In the genomic region with DNA sequence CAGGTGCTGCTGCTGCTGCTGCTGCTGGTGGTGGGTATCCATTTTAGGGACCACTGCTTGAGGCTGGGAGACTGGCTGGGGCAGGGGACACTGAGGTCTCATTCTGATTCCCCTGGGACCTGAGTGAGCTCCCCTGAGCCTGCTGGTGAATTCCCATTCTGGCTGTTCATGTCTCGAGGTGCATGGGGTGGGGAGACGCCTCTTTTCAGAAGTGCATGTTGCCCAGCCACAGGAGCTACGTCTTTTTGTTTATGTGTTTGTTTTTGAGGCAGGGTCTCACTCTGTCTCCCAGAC, we compare ENCODE assay signal across 17 cellular contexts.
DNase-seq lines count a peak whose midpoint lies in the region; ATAC-seq and TF ChIP-seq lines count a peak whose summit lies in the region.
"Had no signal": no experiment of that assay in that cellular context is flagged by ENCODE, and none has a peak within 500 bp of the region (broad histone marks: within the 10 kb centered on the region; RNA-seq: fewer than 3 reads in every experiment).

No MANE protein-coding gene starts in this region.

- H3K14ac ChIP-seq in trophoblast cell (ENCODE audit: low read length), result no peak overlapping the region

- H3K4ac ChIP-seq in trophoblast cell (ENCODE audit: low read depth, low read length), result no peak overlapping the region

- H4K12ac ChIP-seq in trophoblast cell (ENCODE audit: low read depth, low read length), result no peak overlapping the region

- no peaks in the 10 kb centered on the region for H3K79me2 ChIP-seq in trophoblast cell (ENCODE audit: control insufficient read depth, insufficient read depth, low read length, poor library complexity)

- H3K9ac ChIP-seq in BLaER1 (no peak overlapping the region), trophoblast cell (ENCODE audit: low read length) (no peak overlapping the region)

- no peak overlapping the region for H2AFZ ChIP-seq in trophoblast cell (ENCODE audit: insufficient read depth, low read length, poor library complexity)

- H2BK120ac ChIP-seq in trophoblast cell (ENCODE audit: insufficient read depth, low read length, poor library complexity), result peak overlapping the region; percentile 9

- peaks cover 50% of the 10 kb centered on the region for H3K4me1 ChIP-seq in BLaER1
- H3K4me1 ChIP-seq in Caco-2, result peaks cover 45% of the 10 kb centered on the region
- peaks cover 34 to 48% of the 10 kb centered on the region in 2 experiments for H3K4me1 ChIP-seq in trophoblast cell (ENCODE audit: control insufficient read depth in 1 of 2, insufficient read depth in 2 of 2, low read length in 2 of 2)

- H2BK12ac ChIP-seq in trophoblast cell (ENCODE audit: low read length), result peak overlapping the region; percentile 39

- TF ChIP-seq CTCF in Caco-2 (IDR thresholded peaks at IDR 0.05; ENCODE audit: insufficient read depth in 1 of 2, low read depth in 1 of 2, low read length in 1 of 2, severe bottlenecking in 1 of 2, unreplicated experiment in 1 of 2), result no peak
- TF ChIP-seq CTCF in dorsolateral prefrontal cortex (IDR thresholded peaks at IDR 0.05 in 54 of 56, conservative IDR thresholded peaks at IDR 0.05 in 2 of 56; ENCODE audit: low read depth in 1 of 56, partially characterized antibody in 56 of 56), result no peak

- WGBS in trophoblast cell (ENCODE audit: extremely low coverage, insufficient coverage, insufficient read length), result no CpG with 5 or more reads among the region's 3 CpGs

- H3K27me3 Mint-ChIP-seq in Caco-2 (ENCODE audit: insufficient read depth, unreplicated experiment), result no peaks in the 10 kb centered on the region
- H3K27me3 Mint-ChIP-seq: CD4-positive, alpha-beta T cell had no signal

- no peak overlapping the region for H3K4me3 ChIP-seq in BLaER1
- no peak overlapping the region for H3K4me3 ChIP-seq in Caco-2 (ENCODE audit: low read depth, low read length)
- no peak overlapping the region for H3K4me3 ChIP-seq in dorsolateral prefrontal cortex
- no peak overlapping the region for H3K4me3 ChIP-seq in trophoblast cell (ENCODE audit: low read depth, low read length)

- no peak overlapping the region for H3K23ac ChIP-seq in trophoblast cell (ENCODE audit: low read length)

- ATAC-seq in HG03521 (IDR thresholded peaks at IDR 0.05; ENCODE audit: unreplicated experiment), result no peak
- ATAC-seq: HCT116, HepG2 had no signal

- peak overlapping the region; percentile 47 for H4K91ac ChIP-seq in trophoblast cell (ENCODE audit: low read depth, low read length)

- CTCF ChIA-PET in Caco-2 (lab: Charles Lee), result no interaction called here

- H3K36me3 ChIP-seq in BLaER1 (no peaks in the 10 kb centered on the region), Caco-2 (ENCODE audit: control insufficient read depth, insufficient read depth, low read length) (no peaks in the 10 kb centered on the region), trophoblast cell (ENCODE audit: control insufficient read depth in 1 of 2, insufficient read depth in 2 of 2, low read length in 2 of 2) (no peaks in the 10 kb centered on the region)

- no peak overlapping the region for H3K18ac ChIP-seq in trophoblast cell (ENCODE audit: low read length)

- H2BK5ac ChIP-seq in trophoblast cell (ENCODE audit: low read depth, low read length, poor library complexity), result no peak overlapping the region

- DNase-seq in Caco-2 (no peak), dorsolateral prefrontal cortex (no peak), trophoblast cell (no peak), KG1 (lab: John Stamatoyannopoulos, UW) (no peak), MV-4-11 (lab: John Stamatoyannopoulos, UW) (no peak)
- DNase-seq: CD4-positive, alpha-beta T cell; GDM1; GOT3; H7; HFFc6 had no signal

- peak overlapping the region; percentile 18 for H2AK5ac ChIP-seq in trophoblast cell (ENCODE audit: low read length)

- no peaks in the 10 kb centered on the region for H3K9me3 ChIP-seq in BLaER1
- no peaks in the 10 kb centered on the region for H3K9me3 ChIP-seq in Caco-2
- no peaks in the 10 kb centered on the region for H3K9me3 ChIP-seq in trophoblast cell (ENCODE audit: insufficient read depth, low read depth, low read length)

- no peak overlapping the region for H3K4me3 Mint-ChIP-seq in Caco-2 (ENCODE audit: unreplicated experiment)
- H3K4me3 Mint-ChIP-seq: B cell; CD4-positive, alpha-beta T cell; HFFc6; IgD-negative memory B cell had no signal

- H4K8ac ChIP-seq in trophoblast cell (ENCODE audit: low read depth, low read length), result no peak overlapping the region

- H3K79me1 ChIP-seq in trophoblast cell (ENCODE audit: low read length), result peaks cover 20% of the 10 kb centered on the region

- H3K36me3 Mint-ChIP-seq in Caco-2 (ENCODE audit: insufficient read depth, unreplicated experiment), result no peaks in the 10 kb centered on the region

- BruUV-seq in Caco-2 (replicated peaks; lab: Mats Ljungman, UMichigan), result no TSS peak

- H3K4me2 ChIP-seq in BLaER1 (peak overlapping the region; percentile 63), trophoblast cell (ENCODE audit: low read length) (no peak overlapping the region)

- POLR2A ChIA-PET in Caco-2 (lab: Charles Lee), result no interaction called here

- H3K4me1 Mint-ChIP-seq in Caco-2 (ENCODE audit: low read depth, unreplicated experiment), result peaks cover 34% of the 10 kb centered on the region

- no peaks in the 10 kb centered on the region for H3K9me3 Mint-ChIP-seq in Caco-2 (ENCODE audit: unreplicated experiment)
- H3K9me3 Mint-ChIP-seq: CD4-positive, alpha-beta T cell; IgD-negative memory B cell had no signal

- H3K27ac ChIP-seq in BLaER1 (no peak overlapping the region), dorsolateral prefrontal cortex (peak overlapping the region in 38 of 59 donors; percentile 13 to 94 (median 85)), trophoblast cell (ENCODE audit: low read depth, low read length) (no peak overlapping the region)
- H3K27ac ChIP-seq: C4-2B had no signal

- no peaks in the 10 kb centered on the region for H3K27me3 ChIP-seq in BLaER1
- H3K27me3 ChIP-seq in Caco-2 (replicated peaks; ENCODE audit: control insufficient read depth, insufficient read depth, low read length), result no peaks in the 10 kb centered on the region
- H3K27me3 ChIP-seq in dorsolateral prefrontal cortex, result no peaks in the 10 kb centered on the region
- no peaks in the 10 kb centered on the region for H3K27me3 ChIP-seq in trophoblast cell (ENCODE audit: insufficient read depth, low read length)

- no peaks in the 10 kb centered on the region for H4K20me1 ChIP-seq in BLaER1

- intact Hi-C loops in Caco-2 (cut with micrococcal nuclease; ENCODE audit: unreplicated experiment), result loop anchor here (10.0 kb wide), 2 partner anchors 226 to 356 kb away; no protein-coding TSS in a partner anchor
- intact Hi-C loops in dorsolateral prefrontal cortex (cut with DNase I), result no loop called here

- peak overlapping the region; percentile 43 for H3K27ac Mint-ChIP-seq in Caco-2 (ENCODE audit: unreplicated experiment)
- H3K27ac Mint-ChIP-seq: B cell; CD4-positive, alpha-beta T cell; HFFc6 had no signal

Comparison
In these comparisons a context has a peak if more than half of its experiments do, and no peak if none do; other contexts are left out.
1. H3K27ac ChIP-seq: peak in dorsolateral prefrontal cortex (38 of 59); none in BLaER1 (single experiment) and trophoblast cell (single experiment).